ENCODE assay signal across 8 cellular contexts in genomic region chr4:54063737-54064316, GRCh38. TPM values are rescaled to one million over a fixed set of nuclear protein-coding genes. Genes with fewer than 3 reads are reported as not detected.
DNase-seq lines count a peak whose midpoint lies in the region; ATAC-seq, FAIRE-seq and TF ChIP-seq lines count a peak whose summit lies in the region.

No MANE protein-coding gene starts in this region.

- H2AFZ ChIP-seq in GM23338 (peak overlapping the region; percentile 89), MM.1S (ENCODE audit: low read length) (peak overlapping the region; percentile 89)

- H3K9me2 ChIP-seq in GM23338 (ENCODE audit: insufficient read depth) (no peaks in the 10 kb centered on the region), MM.1S (replicated peaks; ENCODE audit: insufficient read depth, low read length) (no peaks in the 10 kb centered on the region)

- H3K4me1 ChIP-seq in GM23338 (ENCODE audit: insufficient read depth) (peaks cover 31% of the 10 kb centered on the region), MM.1S (ENCODE audit: low read length) (peaks cover 13% of the 10 kb centered on the region), tibial artery (peaks cover 0 to 68% (median 29%) of the 10 kb centered on the region in 4 donors)

- H3K27me3 ChIP-seq in GM23338 (ENCODE audit: insufficient read depth) (peaks cover 14% of the 10 kb centered on the region), MM.1S (replicated peaks; ENCODE audit: insufficient read depth, low read length) (no peaks in the 10 kb centered on the region), tibial artery (no peaks in the 10 kb centered on the region)

- H3K36me3 Mint-ChIP-seq in GM23338 (ENCODE audit: low read depth) = no peaks in the 10 kb centered on the region; the same call in 2 of the 3 replicates
- no peaks in the 10 kb centered on the region for H3K36me3 Mint-ChIP-seq in nephron progenitor cell (ENCODE audit: low read depth)

- H3K79me2 ChIP-seq in GM23338 (replicated peaks; ENCODE audit: insufficient read depth) (peaks cover 50% of the 10 kb centered on the region), MM.1S (ENCODE audit: low read length) (peaks cover 55% of the 10 kb centered on the region)

- intact Hi-C loops in tibial artery (cut with DNase I; ENCODE audit: low total_unique reads) = no loop called here

- H3K36me3 ChIP-seq in GM23338 (ENCODE audit: insufficient read depth) = no peaks in the 10 kb centered on the region
- H3K36me3 ChIP-seq in MM.1S (replicated peaks; ENCODE audit: insufficient read depth, low read length) = no peaks in the 10 kb centered on the region; the same call in 1 of the 2 replicates
- H3K36me3 ChIP-seq in tibial artery = no peaks in the 10 kb centered on the region

- H3K9me3 ChIP-seq in MM.1S (replicated peaks; ENCODE audit: insufficient read depth, low read length) (no peaks in the 10 kb centered on the region), tibial artery (no peaks in the 10 kb centered on the region)

- H4K20me1 ChIP-seq in GM23338 (replicated peaks; ENCODE audit: insufficient read depth) (no peaks in the 10 kb centered on the region; the same call in 1 of the 2 replicates), MM.1S (ENCODE audit: insufficient read depth, low read length) (peaks cover 13% of the 10 kb centered on the region; the same call in 1 of the 2 replicates)

- H3K4me3 Mint-ChIP-seq in GM23338 (peak overlapping the region; percentile 91), nephron progenitor cell (peak overlapping the region; percentile 89)

- H3K27ac ChIP-seq in GM23338 (ENCODE audit: low read depth) (peak overlapping the region; percentile 87), MM.1S (ENCODE audit: low read length) (peak overlapping the region; percentile 77; the same call in 1 of the 2 replicates), tibial artery (peak overlapping the region; percentile 93 to 98)

- no peak for TF ChIP-seq POLR2A in GM12891 (IDR thresholded peaks at IDR 0.05; ENCODE audit: low read depth, low read length)

- peak; percentile 64 for ATAC-seq in GM23338

- peak overlapping the region; percentile 97 for H3K9ac ChIP-seq in MM.1S (ENCODE audit: low read length)

- H3K4me1 Mint-ChIP-seq in GM23338 (peaks cover 34% of the 10 kb centered on the region), nephron progenitor cell (peaks cover 56% of the 10 kb centered on the region)

- H3F3A ChIP-seq in GM23338 (replicated peaks; ENCODE audit: low read depth) = no peaks in the 10 kb centered on the region
- no peaks in the 10 kb centered on the region; the same call in 1 of the 2 replicates for H3F3A ChIP-seq in MM.1S (ENCODE audit: insufficient read depth, low read length)

- DNase-seq in GM12891 (ENCODE audit: insufficient read length, low spot score) = peak; percentile 4
- peak; percentile 48 for DNase-seq in GM23338 (ENCODE audit: low spot score)
- peak; percentile 31 for DNase-seq in MM.1S
- DNase-seq in activated T-cell treated with anti-CD3 and anti-CD28 coated beads, Interleukin-2, amount 50 U/mL, for 48 hours = peak; percentile 60 to 61
- peak; percentile 14 for DNase-seq in fibroblast of gingiva (ENCODE audit: low read depth)
- no peak for DNase-seq in nephron progenitor cell
- DNase-seq in tibial artery = peak; percentile 41 to 73
- no peak for DNase-seq in HCEC 1CT

- H3K4me3 ChIP-seq in GM23338 = peak overlapping the region; percentile 95
- peak overlapping the region; percentile 85 for H3K4me3 ChIP-seq in MM.1S (ENCODE audit: low read length)
- H3K4me3 ChIP-seq in tibial artery = peak overlapping the region; percentile 90 to 93

- H3K27ac Mint-ChIP-seq in GM23338 (no peak overlapping the region), nephron progenitor cell (peak overlapping the region; percentile 92)

- TF ChIP-seq CTCF in GM23338 (conservative IDR thresholded peaks at IDR 0.05; ENCODE audit: low read depth in 2 of 2) (no peak), MM.1S (IDR thresholded peaks at IDR 0.05; ENCODE audit: low read length) (no peak), nephron progenitor cell (IDR thresholded peaks at IDR 0.05) (no peak), tibial artery (IDR thresholded peaks at IDR 0.05) (no peak)

- H3K4me2 ChIP-seq in GM23338 = peak overlapping the region; percentile 96
- peak overlapping the region; percentile 62 for H3K4me2 ChIP-seq in MM.1S (ENCODE audit: low read depth, low read length)

- FAIRE-seq in GM12891 (lab: Jason Lieb, UNC) = no peak

- H3K9me3 Mint-ChIP-seq in GM23338 (no peaks in the 10 kb centered on the region), nephron progenitor cell (no peaks in the 10 kb centered on the region)

- H3K27me3 Mint-ChIP-seq in GM23338 (ENCODE audit: insufficient read depth, low read depth, poor library complexity) (peaks cover 2% of the 10 kb centered on the region), nephron progenitor cell (ENCODE audit: low read depth, poor library complexity) (peaks cover 14% of the 10 kb centered on the region)

TF ChIP-seq in GM12891, 5 proteins besides CTCF, POLR2A, EP300 and RAD21:
- TF ChIP-seq POLR2AphosphoS5 (IDR thresholded peaks at IDR 0.05; ENCODE audit: low read depth, low read length) (no peak; the same call in 1 of the 2 replicates), TAF1 (IDR thresholded peaks at IDR 0.05; ENCODE audit: low read depth, low read length) (peak; percentile 50; the same call in 1 of the 2 replicates), SPI1 (IDR thresholded peaks at IDR 0.05; ENCODE audit: low read depth, low read length) (no peak), PAX5 (IDR thresholded peaks at IDR 0.05; ENCODE audit: insufficient read depth, low read length, severe bottlenecking) (no peak)

TF ChIP-seq in GM23338, 12 proteins besides CTCF, POLR2A, EP300 and RAD21:
- TF ChIP-seq STAT1 (IDR thresholded peaks at IDR 0.05; ENCODE audit: unreplicated experiment) (no peak), ZNF331 (CRISPR knock-in tag; IDR thresholded peaks at IDR 0.05; ENCODE audit: low read depth) (no peak)

RNA-seq across cellular contexts. Expression of gene CHIC2, which starts 0.6 kb away (rescaled TPM):
- polyA plus RNA-seq in GM12891 (2012; ENCODE audit: low read depth, missing spikeins) = 9.1 TPM
- total RNA-seq in GM23338 (2014; rRNA removed; shearing (Covaris generic)) = 18.3 and 21.1 TPM in 2 replicates
- polyA plus RNA-seq in GM23338 (2016; fragmentation: Nextera tagmentation; extraction: Ambion mirVana) = 17.2 and 24.3 TPM in 2 replicates

RNA-seq across cellular contexts. Expression of gene GSX2, which starts 36.1 kb away (rescaled TPM):
- polyA plus RNA-seq in GM12891 (2012; ENCODE audit: low read depth, missing spikeins) = not detected
- total RNA-seq in GM23338 (2014; rRNA removed; shearing (Covaris generic)) = not detected in 2 replicates
- 0.34 TPM in 1 of 2 replicates, not detected in the other for polyA plus RNA-seq in GM23338 (2016; fragmentation: Nextera tagmentation; extraction: Ambion mirVana)

Comparison
In these comparisons a context has a peak if more than half of its experiments do, and no peak if none do; other contexts are left out.
1. DNase-seq: peak in GM12891 (single experiment), GM23338 (single experiment), MM.1S (single experiment), activated T-cell treated with anti-CD3 and anti-CD28 coated beads, Interleukin-2, amount 50 U/mL, for 48 hours (2 of 2), fibroblast of gingiva (single experiment) and tibial artery (2 of 2); none in nephron progenitor cell (single experiment) and HCEC 1CT (single experiment).
2. Peak in every context shown above with its lines, with median percentiles within 50 percentile points of each other: H3K27ac ChIP-seq and H3K4me3 ChIP-seq.